Comparison of ENCODE assay signal across 8 cellular contexts in genomic region chrX:40468033-40468979, GRCh38.
DNase-seq lines count a peak whose midpoint lies in the region; ATAC-seq and TF ChIP-seq lines count a peak whose summit lies in the region.

No MANE protein-coding gene starts in this region.

- ATAC-seq in memory B cell (ENCODE audit: low read depth) (peak; percentile 83), HG02970 (IDR thresholded peaks at IDR 0.05; ENCODE audit: low FRiP score, unreplicated experiment) (no peak)

- peak overlapping the region; percentile 58 for H3K4me3 Mint-ChIP-seq in T-helper 2 cell treated with Interferon-gamma antibody and Interleukin-4, amounts not matched to agents 5 μg/mL and 100 μg/mL, for 36 hours
- H3K4me3 Mint-ChIP-seq in memory B cell: no peak overlapping the region

- no peak overlapping the region for H3K27ac ChIP-seq in testis

- TF ChIP-seq POLR2A in testis (IDR thresholded peaks at IDR 0.05): no peak

- H3K36me3 ChIP-seq in testis (ENCODE audit: low read depth, missing control alignments): no peaks in the 10 kb centered on the region

- no peaks in the 10 kb centered on the region for H3K27me3 ChIP-seq in testis

- peak in 1 of 3 experiments; percentile 23 for TF ChIP-seq CTCF in testis (IDR thresholded peaks at IDR 0.05)

- H3K4me1 ChIP-seq in testis: no peaks in the 10 kb centered on the region

- peaks cover 25% of the 10 kb centered on the region for H3K4me1 Mint-ChIP-seq in T-helper 2 cell treated with Interferon-gamma antibody and Interleukin-4, amounts not matched to agents 5 μg/mL and 100 μg/mL, for 36 hours (ENCODE audit: low read depth)
- H3K4me1 Mint-ChIP-seq in memory B cell: peaks cover 18% of the 10 kb centered on the region

- no peak overlapping the region for H3K4me3 ChIP-seq in testis

- H3K9me3 ChIP-seq in testis: no peaks in the 10 kb centered on the region

- H3K27me3 Mint-ChIP-seq in T-helper 2 cell treated with Interferon-gamma antibody and Interleukin-4, amounts not matched to agents 5 μg/mL and 100 μg/mL, for 36 hours (ENCODE audit: low read depth): peaks cover 11% of the 10 kb centered on the region
- peaks cover 16% of the 10 kb centered on the region for H3K27me3 Mint-ChIP-seq in memory B cell

- DNase-seq in GM03348 (ENCODE audit: low spot score) (peak; percentile 66), HCEC 1CT (peak; percentile 9), NCI-H1694 (lab: John Stamatoyannopoulos, UW) (peak; percentile 61), dermis microvascular lymphatic vessel endothelial cell (ENCODE audit: low read depth in 2 of 2) (peak; percentile 12 to 36), memory B cell (ENCODE audit: low spot score in 2 of 2) (peak in 1 of 2 donors; percentile 18), testis (peak; percentile 73)
- DNase-seq in T-helper 2 cell treated with Interferon-gamma antibody and Interleukin-4, amounts not matched to agents 5 μg/mL and 100 μg/mL, for 36 hours (ENCODE audit: low spot score): peak; percentile 17

- intact Hi-C loops in testis (cut with DNase I; ENCODE audit: low total_unique reads): no loop called here

- H3K27ac Mint-ChIP-seq in T-helper 2 cell treated with Interferon-gamma antibody and Interleukin-4, amounts not matched to agents 5 μg/mL and 100 μg/mL, for 36 hours: peak overlapping the region; percentile 52
- no peak overlapping the region for H3K27ac Mint-ChIP-seq in memory B cell

- no peaks in the 10 kb centered on the region for H3K36me3 Mint-ChIP-seq in T-helper 2 cell treated with Interferon-gamma antibody and Interleukin-4, amounts not matched to agents 5 μg/mL and 100 μg/mL, for 36 hours (ENCODE audit: low read depth)
- H3K36me3 Mint-ChIP-seq in memory B cell: no peaks in the 10 kb centered on the region

- H3K9me3 Mint-ChIP-seq in T-helper 2 cell treated with Interferon-gamma antibody and Interleukin-4, amounts not matched to agents 5 μg/mL and 100 μg/mL, for 36 hours: no peaks in the 10 kb centered on the region
- no peaks in the 10 kb centered on the region for H3K9me3 Mint-ChIP-seq in memory B cell

- 43 to 72% methylated on average over 6 to 7 of the region's 7 CpGs for WGBS in testis, 2 donors
